ENCODE assay signal across 7 cellular contexts in the genomic region with DNA sequence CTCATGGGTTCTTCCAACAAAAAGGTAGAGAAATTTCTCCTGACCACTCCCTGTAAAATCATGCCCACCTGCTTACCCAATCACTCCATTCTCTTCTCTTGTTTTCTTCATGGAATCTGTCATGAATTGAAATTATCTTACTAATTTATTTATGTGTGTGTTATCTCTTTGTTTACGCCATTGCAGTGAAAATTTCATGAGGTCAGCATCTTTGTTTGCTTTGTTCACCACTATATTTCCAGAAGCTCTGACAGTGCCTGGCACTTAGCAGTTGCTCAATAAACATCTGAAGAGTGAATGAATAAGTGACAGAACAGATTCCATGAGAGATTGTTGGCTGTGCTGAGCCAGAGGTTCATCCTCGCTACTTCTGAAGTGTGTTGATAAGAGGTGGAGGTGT.
"Had no signal": no experiment of that assay in that cellular context is flagged by ENCODE, and none has a peak within 500 bp of the region (broad histone marks: within the 10 kb centered on the region; RNA-seq: fewer than 3 reads in every experiment).

No MANE protein-coding gene starts in this region.

- H3K4me2 ChIP-seq: KMS-11 had no signal

- FAIRE-seq: HTR-8/SVneo had no signal

- H3K27ac ChIP-seq: HL-60, KMS-11 had no signal

- DNase-seq: Karpas-422, Kasumi-1, KBM-7, KG1 had no signal

- H3K9ac ChIP-seq: KMS-11 had no signal
